Comparison of ENCODE assay signal across 7 cellular contexts in genomic region chr3:70127192-70127591, GRCh38.
"Had no signal": no experiment of that assay in that cellular context is flagged by ENCODE, and none has a peak within 500 bp of the region (broad histone marks: within the 10 kb centered on the region; RNA-seq: fewer than 3 reads in every experiment).

No MANE protein-coding gene starts in this region.

- H3K4me2 ChIP-seq: KMS-11 had no signal

- H3K27ac ChIP-seq: HL-60, KMS-11 had no signal

- DNase-seq: IMR-90, KBM-7, KG1 had no signal

- H3K4me3 ChIP-seq: K562 had no signal

- ATAC-seq: HepG2, K562 had no signal

- H3K9ac ChIP-seq: KMS-11 had no signal
